In the genomic region with DNA sequence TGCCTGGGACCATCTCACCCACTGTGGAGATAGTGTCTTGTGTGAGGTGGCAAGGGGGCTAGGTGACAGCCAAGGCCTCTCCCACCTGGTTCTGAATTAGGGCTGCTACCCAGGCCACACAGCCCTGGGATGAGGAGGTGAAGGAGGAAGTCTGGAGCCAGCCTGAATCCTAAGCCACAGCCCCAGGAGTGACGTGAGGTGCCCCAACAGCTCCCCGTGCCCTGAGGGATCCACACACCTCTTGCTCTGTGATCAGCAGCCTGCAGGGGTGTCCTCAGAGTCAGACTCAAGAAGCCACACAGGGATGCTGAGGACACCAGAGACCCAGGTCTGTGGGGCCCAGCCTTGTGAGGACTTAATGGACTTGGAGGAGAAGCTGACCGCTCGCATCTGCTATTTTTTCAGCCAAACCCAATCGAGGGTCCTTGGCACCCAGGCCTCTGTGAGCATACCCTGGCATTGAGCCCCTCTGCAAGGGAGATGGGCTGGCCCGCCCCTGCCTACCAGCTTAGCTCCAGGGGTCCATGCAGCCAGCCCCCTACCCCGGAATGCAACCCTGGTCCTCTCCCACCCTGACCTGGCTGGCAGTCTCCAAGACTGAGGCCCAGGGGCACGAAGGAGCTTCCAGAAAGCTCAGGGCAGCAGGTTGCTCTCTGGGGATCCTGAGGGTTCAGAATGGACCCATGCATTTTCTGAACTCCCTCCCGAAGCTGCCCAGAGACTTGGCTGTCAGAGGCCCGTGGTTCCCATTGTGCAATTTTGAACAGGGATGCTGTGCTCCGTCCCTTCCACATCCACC, we compare ENCODE assay signal across 19 cellular contexts.
"Had no signal": no experiment of that assay in that cellular context is flagged by ENCODE, and none has a peak within 500 bp of the region (broad histone marks: within the 10 kb centered on the region; RNA-seq: fewer than 3 reads in every experiment).

No MANE protein-coding gene starts in this region.

- DNase-seq: activated CD8-positive, alpha-beta memory T cell treated with anti-CD3 and anti-CD28 coated beads, Interleukin-2, amount 50 U/mL, for 48 hours; activated naive CD4-positive, alpha-beta T cell treated with Interleukin-2 at 50 U/mL for 16 hours; activated naive CD8-positive, alpha-beta T cell treated with anti-CD3 and anti-CD28 coated beads, Interleukin-2, amount 10 ng/mL, durations not matched to agents 7 days and 5 days; activated T-cell treated with anti-CD3 and anti-CD28 coated beads, Interleukin-2, amount 50 U/mL, for 4 hours; amniotic stem cell; colonic mucosa; naive thymus-derived CD8-positive, alpha-beta T cell; stimulated activated CD4-positive, alpha-beta T cell treated with anti-CD3 and anti-CD28 coated beads, Interleukin-4, amount 100 ng/mL, for 1 hour; stimulated activated naive CD4-positive, alpha-beta T cell treated with Interleukin-2 at 50 U/mL for 16 hours; T-helper 9 cell; thyroid gland; upper lobe of right lung had no signal

- H3K36me3 ChIP-seq: colonic mucosa, gastroesophageal sphincter, left lung, neural progenitor cell, spleen, thyroid gland, upper lobe of right lung had no signal

- H3K4me1 Mint-ChIP-seq: activated naive CD8-positive, alpha-beta T cell treated with anti-CD3 and anti-CD28 coated beads, Interleukin-2, amount 10 ng/mL, durations not matched to agents 7 days and 5 days; mesothelial cell of epicardium; neural progenitor cell; WTC11 had no signal

- H3K27me3 Mint-ChIP-seq: activated naive CD8-positive, alpha-beta T cell treated with anti-CD3 and anti-CD28 coated beads, Interleukin-2, amount 10 ng/mL, durations not matched to agents 7 days and 5 days; naive thymus-derived CD8-positive, alpha-beta T cell had no signal

- H3K36me3 Mint-ChIP-seq: activated naive CD8-positive, alpha-beta T cell treated with anti-CD3 and anti-CD28 coated beads, Interleukin-2, amount 10 ng/mL, durations not matched to agents 7 days and 5 days; mesothelial cell of epicardium; naive thymus-derived CD8-positive, alpha-beta T cell; neural progenitor cell; WTC11 had no signal

- H3K4me2 ChIP-seq: neural progenitor cell had no signal

- H3K4me3 ChIP-seq: colonic mucosa, gastroesophageal sphincter, left lung, neural progenitor cell, spleen, thyroid gland, upper lobe of right lung had no signal

- H3K27ac ChIP-seq: colonic mucosa, gastroesophageal sphincter, left lung, neural progenitor cell, spleen, thyroid gland, upper lobe of right lung had no signal

- H3K4me3 Mint-ChIP-seq: activated naive CD8-positive, alpha-beta T cell treated with anti-CD3 and anti-CD28 coated beads, Interleukin-2, amount 10 ng/mL, durations not matched to agents 7 days and 5 days; activated T-cell treated with anti-CD3 and anti-CD28 coated beads, Interleukin-2, amount 50 U/mL, for 4 hours; mesothelial cell of epicardium; naive thymus-derived CD8-positive, alpha-beta T cell; neural progenitor cell; WTC11 had no signal

- H3K9ac ChIP-seq: neural progenitor cell had no signal

- H3K27me3 ChIP-seq: colonic mucosa, left lung, neural progenitor cell, spleen, thyroid gland, upper lobe of right lung had no signal

- H3K27ac Mint-ChIP-seq: activated naive CD8-positive, alpha-beta T cell treated with anti-CD3 and anti-CD28 coated beads, Interleukin-2, amount 10 ng/mL, durations not matched to agents 7 days and 5 days; mesothelial cell of epicardium; neural progenitor cell; progenitor cell of endocrine pancreas; WTC11 had no signal

- H3K9me3 Mint-ChIP-seq: activated T-cell treated with anti-CD3 and anti-CD28 coated beads, Interleukin-2, amount 50 U/mL, for 4 hours; naive thymus-derived CD8-positive, alpha-beta T cell had no signal

- H2AFZ ChIP-seq: neural progenitor cell had no signal

- ATAC-seq: activated T-cell treated with anti-CD3 and anti-CD28 coated beads, Interleukin-2, amount 50 U/mL, for 4 hours; gastroesophageal sphincter; left lung; naive thymus-derived CD8-positive, alpha-beta T cell; upper lobe of right lung; WTC11 had no signal

- H3K4me1 ChIP-seq: colonic mucosa, gastroesophageal sphincter, left lung, neural progenitor cell, spleen, thyroid gland, upper lobe of right lung had no signal

- H3K9me3 ChIP-seq: colonic mucosa, gastroesophageal sphincter, thyroid gland, upper lobe of right lung had no signal
